26 cellular contexts compared by ENCODE assay signal in genomic region chr5:162283611-162284010, GRCh38.
"Had no signal": no experiment of that assay in that cellular context is flagged by ENCODE, and none has a peak within 500 bp of the region (broad histone marks: within the 10 kb centered on the region; RNA-seq: fewer than 3 reads in every experiment).

No MANE protein-coding gene starts in this region.

- H3K4me3 ChIP-seq: PC-9, Peyer's patch, SJCRH30 had no signal

- H3K36me3 ChIP-seq: Peyer's patch, SJCRH30 had no signal

- H3K27me3 ChIP-seq: Peyer's patch, SJCRH30 had no signal

- H3K4me2 ChIP-seq: PC-9 had no signal

- H3K27ac ChIP-seq: HL-60, PC-9, Peyer's patch, SJCRH30 had no signal

- ATAC-seq: Right ventricle myocardium inferior, SK-N-SH treated with all-trans-retinoic acid at 6 μM for 48 hours had no signal

- H2AFZ ChIP-seq: PC-9 had no signal

- H3K9me3 ChIP-seq: Peyer's patch, SJCRH30 had no signal

- DNase-seq: KBM-7; MV-4-11; NCI-H1048; NCI-H1105; NCI-H1417; NCI-H1436 treated with DMSO at 0.1 percent for 48 hours; NCI-H1694 treated with DMSO at 0.1 percent for 48 hours; NCI-H1930; NCI-H2081; NCI-H2107; NCI-H2171; NCI-H226; NCI-H446; NCI-H510A; NCI-H524 treated with DMSO at 0.1 percent for 48 hours; NCI-H69; NCI-H774; NK-92 treated with Interleukin-12 subunit alpha and Interleukin-12 subunit beta, amount 100 ng/mL, for 24 hours; OCI-M1; PC-9; Peyer's patch; SHP77 treated with DMSO at 0.1 percent for 48 hours; SJCRH30 had no signal

- H3K4me1 ChIP-seq: Peyer's patch, SJCRH30 had no signal
